Comparison of ENCODE assay signal across 8 cellular contexts in genomic region chr11:95835768-95836488, GRCh38. TPM values are rescaled to one million over a fixed set of nuclear protein-coding genes. Genes with fewer than 3 reads are reported as not detected.
DNase-seq lines count a peak whose midpoint lies in the region; ATAC-seq and TF ChIP-seq lines count a peak whose summit lies in the region.

No MANE protein-coding gene starts in this region.

- H3K4me3 ChIP-seq in H7 (ENCODE audit: insufficient read depth, low read depth, low read length) (no peak overlapping the region), LNCaP clone FGC (ENCODE audit: low read depth, low read length) (no peak overlapping the region), gastroesophageal sphincter (no peak overlapping the region), parathyroid adenoma (ENCODE audit: low read depth, low read length) (no peak overlapping the region), upper lobe of left lung (no peak overlapping the region)

- TF ChIP-seq EP300 in gastroesophageal sphincter (IDR thresholded peaks at IDR 0.05) (no peak), upper lobe of left lung (IDR thresholded peaks at IDR 0.05) (no peak)

- H3K4me2 ChIP-seq in parathyroid adenoma (ENCODE audit: low read length), result no peak overlapping the region

- H3K9me3 ChIP-seq in gastroesophageal sphincter (no peaks in the 10 kb centered on the region), parathyroid adenoma (ENCODE audit: control insufficient read depth, low read length) (no peaks in the 10 kb centered on the region), upper lobe of left lung (no peaks in the 10 kb centered on the region)

- H3K79me2 ChIP-seq in parathyroid adenoma, result no peaks in the 10 kb centered on the region

- peak; percentile 95 for ATAC-seq in gastroesophageal sphincter
- ATAC-seq in upper lobe of left lung (ENCODE audit: low FRiP score in 2 of 2), result peak; percentile 92 to 94

- no peak for TF ChIP-seq POLR2A in gastroesophageal sphincter (IDR thresholded peaks at IDR 0.05)
- no peak for TF ChIP-seq POLR2A in upper lobe of left lung (IDR thresholded peaks at IDR 0.05)

- TF ChIP-seq CTCF in LNCaP clone FGC (IDR thresholded peaks at IDR 0.05; ENCODE audit: control insufficient read depth, extremely low read depth, insufficient read depth), result peak; percentile 89
- peak; percentile 77 to 88 (median 85) for TF ChIP-seq CTCF in gastroesophageal sphincter (IDR thresholded peaks at IDR 0.05)
- peak; percentile 70 for TF ChIP-seq CTCF in parathyroid adenoma (IDR thresholded peaks at IDR 0.05)
- TF ChIP-seq CTCF in upper lobe of left lung (IDR thresholded peaks at IDR 0.05), result peak; percentile 77 to 86 (median 82)

- H2AFZ ChIP-seq in parathyroid adenoma, result no peak overlapping the region

- H3K36me3 ChIP-seq in H7 (replicated peaks; ENCODE audit: control insufficient read depth, insufficient read depth, low read length) (peaks cover 9% of the 10 kb centered on the region), gastroesophageal sphincter (peaks cover 0 to 90% of the 10 kb centered on the region in 2 donors), parathyroid adenoma (ENCODE audit: control insufficient read depth, insufficient read depth, low read length) (no peaks in the 10 kb centered on the region), upper lobe of left lung (peaks cover 2 to 59% (median 16%) of the 10 kb centered on the region in 4 donors)

- WGBS in gastroesophageal sphincter (ENCODE audit: low coverage in 1 of 2), 2 donors, result 5 to 10% methylated on average over 3 of the region's 3 CpGs
- WGBS in upper lobe of left lung, 2 donors, result 10 to 31% methylated on average over 3 of the region's 3 CpGs

- H3K4me1 ChIP-seq in gastroesophageal sphincter (peaks cover 0 to 10% (median 0%) of the 10 kb centered on the region in 3 donors), parathyroid adenoma (no peaks in the 10 kb centered on the region), upper lobe of left lung (no peaks in the 10 kb centered on the region)

- no peaks in the 10 kb centered on the region for H3K27me3 ChIP-seq in H7 (ENCODE audit: control insufficient read depth, insufficient read depth, low read length)
- no peaks in the 10 kb centered on the region for H3K27me3 ChIP-seq in gastroesophageal sphincter
- no peaks in the 10 kb centered on the region for H3K27me3 ChIP-seq in parathyroid adenoma (ENCODE audit: control insufficient read depth, insufficient read depth, low read length)
- H3K27me3 ChIP-seq in upper lobe of left lung, result no peaks in the 10 kb centered on the region

- H3K9ac ChIP-seq in parathyroid adenoma, result no peak overlapping the region

- H3K27ac ChIP-seq in gastroesophageal sphincter, result peak overlapping the region in 3 of 4 donors; percentile 16 to 39 (median 21)
- no peak overlapping the region for H3K27ac ChIP-seq in parathyroid adenoma
- peak overlapping the region in 1 of 4 donors; percentile 5 for H3K27ac ChIP-seq in upper lobe of left lung

- DNase-seq in GDM1 (lab: John Stamatoyannopoulos, UW), result peak; percentile 11
- peak; percentile 64 for DNase-seq in H7
- peak; percentile 23 for DNase-seq in LNCaP clone FGC (ENCODE audit: low read depth)
- peak; percentile 59 to 61 for DNase-seq in SHP77 (lab: John Stamatoyannopoulos, UW)
- peak; percentile 23 for DNase-seq in activated gamma-delta T cell treated with anti-CD3 and anti-CD28 coated beads, Interleukin-2, amount 50 U/mL, for 16 hours (ENCODE audit: low read depth)
- peak in 1 of 2 donors; percentile 70 for DNase-seq in upper lobe of left lung

RNA-seq across cellular contexts. Expression of gene CEP57, which starts 45.6 kb away (rescaled TPM):
- total RNA-seq in H7 (2014; rRNA removed; shearing (Covaris generic)), result 55.2 and 94.9 TPM in 2 replicates
- 10 to 100 TPM; 21.4 to 52.1 (median 27.1) TPM for total RNA-seq in gastroesophageal sphincter
- 10 to 100 TPM; 20.7 to 71.8 (median 37.9) TPM for total RNA-seq in upper lobe of left lung

RNA-seq across cellular contexts. Expression of gene FAM76B, which starts 46.3 kb away (rescaled TPM):
- 25.0 and 38.3 TPM in 2 replicates for total RNA-seq in H7 (2014; rRNA removed; shearing (Covaris generic))
- total RNA-seq in gastroesophageal sphincter (10 to 100 TPM; 21.0 to 41.7 (median 33.9) TPM), upper lobe of left lung (10 to 100 TPM; 16.2 to 82.8 (median 25.4) TPM)
